In genomic region chr14:25132734-25133422, GRCh38 we compare ENCODE assay signal across 8 cellular contexts.
A peak's percentile ranks its signal among the peaks of the same experiment; 100 is the strongest.
DNase-seq lines count a peak whose midpoint lies in the region; ATAC-seq and TF ChIP-seq lines count a peak whose summit lies in the region.

No MANE protein-coding gene starts in this region.

- H3K27me3 ChIP-seq in KMS-11 (ENCODE audit: insufficient read depth, low read depth) (no peaks in the 10 kb centered on the region), ovary (no peaks in the 10 kb centered on the region), vagina (no peaks in the 10 kb centered on the region)

- no peaks in the 10 kb centered on the region for H3K9me3 ChIP-seq in ovary
- H3K9me3 ChIP-seq in vagina: no peaks in the 10 kb centered on the region

- H3K27me3 Mint-ChIP-seq in activated T-helper 2 cell treated with anti-CD3 and anti-CD28 coated beads, Interferon-gamma antibody, Interleukin-2, Interleukin-4, amounts not matched to agents 10 μg/mL and 5 μg/mL and 100 μg/mL, durations not matched to agents 14 hours and 24 hours and 36 hours (ENCODE audit: low read depth): peaks cover 20% of the 10 kb centered on the region
- peaks cover 6% of the 10 kb centered on the region for H3K27me3 Mint-ChIP-seq in glutamatergic neuron (ENCODE audit: unreplicated experiment)

- TF ChIP-seq EP300 in ovary (IDR thresholded peaks at IDR 0.05): no peak

- H3K4me3 Mint-ChIP-seq in activated T-helper 2 cell treated with anti-CD3 and anti-CD28 coated beads, Interferon-gamma antibody, Interleukin-2, Interleukin-4, amounts not matched to agents 10 μg/mL and 5 μg/mL and 100 μg/mL, durations not matched to agents 14 hours and 24 hours and 36 hours (ENCODE audit: low read depth): no peak overlapping the region
- peak overlapping the region; percentile 26 for H3K4me3 Mint-ChIP-seq in glutamatergic neuron (ENCODE audit: unreplicated experiment)

- H3K9ac ChIP-seq in KMS-11: no peak overlapping the region

- H3K27ac ChIP-seq in KMS-11: no peak overlapping the region
- H3K27ac ChIP-seq in ovary: no peak overlapping the region
- H3K27ac ChIP-seq in vagina: no peak overlapping the region

- H3K79me2 ChIP-seq in KMS-11 (ENCODE audit: insufficient read depth, low read depth): no peaks in the 10 kb centered on the region

- no peaks in the 10 kb centered on the region for H3K36me3 Mint-ChIP-seq in activated T-helper 2 cell treated with anti-CD3 and anti-CD28 coated beads, Interferon-gamma antibody, Interleukin-2, Interleukin-4, amounts not matched to agents 10 μg/mL and 5 μg/mL and 100 μg/mL, durations not matched to agents 14 hours and 24 hours and 36 hours (ENCODE audit: low read depth)
- peaks cover 3% of the 10 kb centered on the region for H3K36me3 Mint-ChIP-seq in glutamatergic neuron (ENCODE audit: unreplicated experiment)

- ATAC-seq in GM21576 (IDR thresholded peaks at IDR 0.05; ENCODE audit: unreplicated experiment): peak; percentile 92

- TF ChIP-seq POLR2A in ovary (IDR thresholded peaks at IDR 0.05): no peak
- no peak for TF ChIP-seq POLR2A in vagina (IDR thresholded peaks at IDR 0.05)

- H4K20me1 ChIP-seq in KMS-11 (ENCODE audit: insufficient read depth): no peaks in the 10 kb centered on the region

- H3K4me3 ChIP-seq in KMS-11 (IDR thresholded peaks at IDR 0.05; ENCODE audit: insufficient read depth, low read depth, low read length) (no peak overlapping the region), ovary (no peak overlapping the region), vagina (no peak overlapping the region)

- H3K9me3 Mint-ChIP-seq in activated T-helper 2 cell treated with anti-CD3 and anti-CD28 coated beads, Interferon-gamma antibody, Interleukin-2, Interleukin-4, amounts not matched to agents 10 μg/mL and 5 μg/mL and 100 μg/mL, durations not matched to agents 14 hours and 24 hours and 36 hours: no peaks in the 10 kb centered on the region
- peaks cover 1% of the 10 kb centered on the region for H3K9me3 Mint-ChIP-seq in glutamatergic neuron (ENCODE audit: unreplicated experiment)

- H3K36me3 ChIP-seq in KMS-11 (ENCODE audit: insufficient read depth) (no peaks in the 10 kb centered on the region), ovary (no peaks in the 10 kb centered on the region), vagina (no peaks in the 10 kb centered on the region)

- peak; percentile 84 for DNase-seq in DMS153 treated with DMSO at 0.1 percent for 48 hours (lab: John Stamatoyannopoulos, UW; ENCODE audit: unreplicated experiment)
- DNase-seq in RKO (ENCODE audit: low spot score): peak; percentile 73
- DNase-seq in activated T-helper 2 cell treated with anti-CD3 and anti-CD28 coated beads, Interferon-gamma antibody, Interleukin-2, Interleukin-4, amounts not matched to agents 10 μg/mL and 5 μg/mL and 100 μg/mL, durations not matched to agents 14 hours and 24 hours and 36 hours (ENCODE audit: low spot score): peak; percentile 27
- peak; percentile 72 for DNase-seq in glutamatergic neuron
- DNase-seq in ovary: peak in 4 of 5 donors; percentile 22 to 50 (median 40)
- DNase-seq in vagina (ENCODE audit: extremely low spot score in 2 of 2): no peak

- TF ChIP-seq CTCF in KMS-11 (conservative IDR thresholded peaks at IDR 0.05; ENCODE audit: low read depth, low read length) (peak; percentile 36; the same call in 1 of the 2 replicates), glutamatergic neuron (IDR thresholded peaks at IDR 0.05; ENCODE audit: partially characterized antibody, unreplicated experiment) (peak; percentile 90), ovary (IDR thresholded peaks at IDR 0.05) (peak in 2 of 3 donors; percentile 13 to 45), vagina (IDR thresholded peaks at IDR 0.05) (peak; percentile 54 to 70 (median 67))

- WGBS in ovary, 3 donors: 14 to 16% (median 16%) methylated on average over 20 of the region's 20 CpGs

- intact Hi-C loops in activated T-helper 2 cell treated with anti-CD3 and anti-CD28 coated beads, Interferon-gamma antibody, Interleukin-2, Interleukin-4, amounts not matched to agents 10 μg/mL and 5 μg/mL and 100 μg/mL, durations not matched to agents 14 hours and 24 hours and 36 hours (cut with micrococcal nuclease): loop anchor here (1.0 kb wide), 2 partner anchors 327 to 423 kb away; no protein-coding TSS in a partner anchor
- intact Hi-C loops in ovary (cut with DNase I): loop anchor here in 2 of 4 donors (10.0 kb wide), 2 partner anchors 328 to 418 kb away; no protein-coding TSS in a partner anchor
- intact Hi-C loops in vagina (cut with DNase I): loop anchor here (10.0 kb wide), 2 partner anchors 318 to 398 kb away; no protein-coding TSS in a partner anchor

- H3K27ac Mint-ChIP-seq in activated T-helper 2 cell treated with anti-CD3 and anti-CD28 coated beads, Interferon-gamma antibody, Interleukin-2, Interleukin-4, amounts not matched to agents 10 μg/mL and 5 μg/mL and 100 μg/mL, durations not matched to agents 14 hours and 24 hours and 36 hours: no peak overlapping the region
- H3K27ac Mint-ChIP-seq in glutamatergic neuron (ENCODE audit: unreplicated experiment): no peak overlapping the region

- no peak overlapping the region for H2AFZ ChIP-seq in KMS-11 (ENCODE audit: low read depth)

- no peaks in the 10 kb centered on the region for H3K4me1 Mint-ChIP-seq in activated T-helper 2 cell treated with anti-CD3 and anti-CD28 coated beads, Interferon-gamma antibody, Interleukin-2, Interleukin-4, amounts not matched to agents 10 μg/mL and 5 μg/mL and 100 μg/mL, durations not matched to agents 14 hours and 24 hours and 36 hours (ENCODE audit: low read depth)
- peaks cover 4% of the 10 kb centered on the region for H3K4me1 Mint-ChIP-seq in glutamatergic neuron (ENCODE audit: low read depth, unreplicated experiment)

- H3K4me2 ChIP-seq in KMS-11: no peak overlapping the region

- H3K4me1 ChIP-seq in KMS-11 (ENCODE audit: low read depth, poor library complexity, severe bottlenecking) (no peaks in the 10 kb centered on the region), ovary (ENCODE audit: insufficient read depth) (no peaks in the 10 kb centered on the region), vagina (no peaks in the 10 kb centered on the region)

Comparison
In these comparisons a context has a peak if more than half of its experiments do, and no peak if none do; other contexts are left out.
1. DNase-seq: peak in DMS153 treated with DMSO at 0.1 percent for 48 hours (single experiment), RKO (single experiment), activated T-helper 2 cell treated with anti-CD3 and anti-CD28 coated beads, Interferon-gamma antibody, Interleukin-2, Interleukin-4, amounts not matched to agents 10 μg/mL and 5 μg/mL and 100 μg/mL, durations not matched to agents 14 hours and 24 hours and 36 hours (single experiment), glutamatergic neuron (single experiment) and ovary (4 of 5); none in vagina (0 of 2).
2. CTCF ChIP-seq: peak in every context shown above with its lines; median percentile 90 in glutamatergic neuron; 67 in vagina; 36 in KMS-11; 29 in ovary.